22 cellular contexts compared by ENCODE assay signal in genomic region chr17:69452664-69453260, GRCh38.
"Had no signal": no experiment of that assay in that cellular context is flagged by ENCODE, and none has a peak within 500 bp of the region (broad histone marks: within the 10 kb centered on the region; RNA-seq: fewer than 3 reads in every experiment).

No MANE protein-coding gene starts in this region.

- FAIRE-seq: colon, endothelial cell of umbilical vein, islet of Langerhans, urothelium cell line had no signal

- H3K9me3 ChIP-seq: adrenal gland, ascending aorta, lower lobe of right lung, suprapubic skin, tibial nerve had no signal

- H3K4me2 ChIP-seq: hepatocyte had no signal

- H3K79me2 ChIP-seq: hepatocyte had no signal

- DNase-seq: activated CD8-positive, alpha-beta memory T cell treated with anti-CD3 and anti-CD28 coated beads for 24 hours; activated CD8-positive, alpha-beta memory T cell treated with anti-CD3 and anti-CD28 coated beads, Interleukin-2, amount 50 U/mL, for 4 hours; activated T-cell treated with anti-CD3 and anti-CD28 coated beads, Interleukin-2, amount 50 U/mL, for 24 hours; adrenal gland; brain microvascular endothelial cell; central memory CD4-positive, alpha-beta T cell; effector memory CD4-positive, alpha-beta T cell; foreskin melanocyte; glutamatergic neuron; lower lobe of right lung; naive thymus-derived CD8-positive, alpha-beta T cell; stimulated activated CD4-positive, alpha-beta T cell treated with anti-CD3 and anti-CD28 coated beads, Interleukin-2, amount 100 ng/mL, for 24 hours; stimulated activated naive CD8-positive, alpha-beta T cell treated with anti-CD3 and anti-CD28 coated beads, Interleukin-15, amount 100 ng/mL, for 72 hours; T-helper 9 cell had no signal

- H3K4me3 ChIP-seq: adrenal gland, ascending aorta, hepatocyte, lower lobe of right lung, suprapubic skin, tibial nerve had no signal

- H3K27me3 ChIP-seq: adrenal gland, ascending aorta, brain microvascular endothelial cell, hepatocyte, suprapubic skin, tibial nerve had no signal

- H3K4me1 ChIP-seq: adrenal gland, ascending aorta, lower lobe of right lung, suprapubic skin had no signal

- H3K27ac ChIP-seq: adrenal gland, ascending aorta, brain microvascular endothelial cell, hepatocyte, lower lobe of right lung, suprapubic skin, tibial nerve had no signal

- H3K36me3 ChIP-seq: adrenal gland, ascending aorta, brain microvascular endothelial cell, lower lobe of right lung, suprapubic skin, tibial nerve had no signal
